14 cellular contexts compared by ENCODE assay signal in the genomic region with DNA sequence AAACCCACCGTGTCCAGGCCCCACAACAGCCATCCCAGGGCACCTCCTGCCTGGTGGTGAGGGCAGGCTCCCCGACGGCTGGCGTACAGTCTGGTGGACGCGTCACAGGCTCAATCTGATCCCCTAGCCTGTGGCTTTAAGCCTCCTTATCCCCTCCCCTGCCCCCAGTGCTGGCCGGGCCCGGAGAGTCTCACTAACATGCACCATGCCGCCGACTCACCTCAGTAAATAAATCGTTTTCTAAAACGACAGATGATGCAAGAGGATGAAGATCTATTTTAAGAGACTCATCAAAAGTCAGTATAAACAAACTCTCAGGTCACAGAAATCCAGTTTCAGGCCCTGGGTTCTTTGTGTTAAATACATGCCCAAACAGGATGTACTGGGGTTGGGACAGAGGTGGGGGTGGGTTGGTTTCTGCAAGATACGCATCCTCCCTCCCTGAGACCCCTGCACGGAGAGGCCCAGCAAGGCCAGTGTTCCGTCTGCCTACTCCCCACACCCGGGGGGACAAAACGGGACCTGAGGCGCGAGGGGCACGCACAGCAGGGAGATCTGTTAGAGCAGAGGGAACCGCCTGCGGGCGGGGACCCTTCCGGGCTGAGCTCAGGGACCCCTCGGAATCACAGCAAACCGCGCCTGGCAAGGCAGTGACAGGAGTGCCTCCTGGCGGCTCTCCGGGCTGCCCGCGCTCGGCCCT. TPM values are rescaled to one million over a fixed set of nuclear protein-coding genes. Genes with fewer than 3 reads are reported as not detected.
DNase-seq lines count a peak whose midpoint lies in the region; TF ChIP-seq lines count a peak whose summit lies in the region.
"Had no signal": no experiment of that assay in that cellular context is flagged by ENCODE, and none has a peak within 500 bp of the region (broad histone marks: within the 10 kb centered on the region; RNA-seq: fewer than 3 reads in every experiment).

No MANE protein-coding gene starts in this region.

- no peak overlapping the region for H3K4me2 ChIP-seq in SK-N-SH
- H3K4me2 ChIP-seq: PC-9 had no signal

- H3K27ac Mint-ChIP-seq in activated CD4-positive, alpha-beta memory T cell treated with anti-CD3 and anti-CD28 coated beads, Interleukin-2, amount 10 ng/mL, durations not matched to agents 7 days and 5 days, result peak overlapping the region; percentile 93
- peak overlapping the region; percentile 42 for H3K27ac Mint-ChIP-seq in endothelial cell (ENCODE audit: unreplicated experiment)

- no peak for TF ChIP-seq EP300 in SK-N-SH (IDR thresholded peaks at IDR 0.05; ENCODE audit: borderline replicate concordance in 1 of 2, low read depth in 1 of 2, low read length in 1 of 2)

- WGBS in SK-N-SH (ENCODE audit: low lambda C conversion rate), result 85% methylated on average over 12 of the region's 32 CpGs

- CTCF ChIA-PET in activated CD4-positive, alpha-beta memory T cell treated with anti-CD3 and anti-CD28 coated beads, Interleukin-2, amount 10 ng/mL, durations not matched to agents 7 days and 5 days (lab: Charles Lee), result interaction anchor here (0.9 to 4.2 kb wide), 10 partner anchors 24 to 328 kb away, joined by 3 to 81 read pairs (median 6); a partner anchor contains a TSS
- CTCF ChIA-PET in SK-N-SH (lab: Yijun Ruan, JAX), result interaction anchor here (1.6 to 5.2 kb wide), 2 partner anchors 24 to 63 kb away, joined by 3 to 25 read pairs; no protein-coding TSS in a partner anchor

- H3K27ac ChIP-seq in SK-N-SH (ENCODE audit: low read depth in 2 of 2, low read length in 1 of 2), result no peak overlapping the region
- H3K27ac ChIP-seq: 22Rv1, cardiac muscle cell, PC-9 had no signal

- peaks cover 38% of the 10 kb centered on the region for H4K20me1 ChIP-seq in SK-N-SH (ENCODE audit: insufficient read depth)

- no peak overlapping the region for H3K4me3 ChIP-seq in SK-N-SH (ENCODE audit: low read depth in 2 of 2, low read length in 1 of 2)
- H3K4me3 ChIP-seq: cardiac muscle cell, PC-9 had no signal

- peaks cover 5 to 37% of the 10 kb centered on the region in 2 experiments for H3K36me3 ChIP-seq in SK-N-SH (replicated peaks in 1 of 2; ENCODE audit: control insufficient read depth in 1 of 2, insufficient read depth in 2 of 2, low read length in 1 of 2)

- no peak overlapping the region for H2AFZ ChIP-seq in SK-N-SH (ENCODE audit: low read depth)
- H2AFZ ChIP-seq: PC-9 had no signal

- DNase-seq in NCI-H82 (lab: John Stamatoyannopoulos, UW) (peak; percentile 58), NCI-H82 treated with DMSO at 0.1 percent for 48 hours (lab: John Stamatoyannopoulos, UW; ENCODE audit: unreplicated experiment) (no peak), endothelial cell (ENCODE audit: low spot score) (no peak), COLO668 (lab: John Stamatoyannopoulos, UW; ENCODE audit: unreplicated experiment) (no peak), DMS153 treated with DMSO at 0.1 percent for 48 hours (lab: John Stamatoyannopoulos, UW; ENCODE audit: unreplicated experiment) (no peak), SK-N-SH (no peak)
- DNase-seq in activated CD4-positive, alpha-beta memory T cell treated with anti-CD3 and anti-CD28 coated beads, Interleukin-2, amount 10 ng/mL, durations not matched to agents 7 days and 5 days, result no peak
- DNase-seq in stimulated activated CD8-positive, alpha-beta memory T cell treated with anti-CD3 and anti-CD28 coated beads, Interleukin-4, amount 100 ng/mL, for 48 hours, result peak; percentile 59
- DNase-seq: activated B cell treated with CpG ODN at 0.5 μM for 24 hours, NCI-H1694 treated with DMSO at 0.1 percent for 48 hours, PC-9 had no signal

- no peak for TF ChIP-seq RAD21 in SK-N-SH (IDR thresholded peaks at IDR 0.05; ENCODE audit: low read length)

- peaks cover 40% of the 10 kb centered on the region for H3K79me2 ChIP-seq in SK-N-SH (ENCODE audit: insufficient read depth)

- no peaks in the 10 kb centered on the region for H3K27me3 ChIP-seq in SK-N-SH (ENCODE audit: insufficient read depth)

- H3K9ac ChIP-seq in SK-N-SH, result no peak overlapping the region

- POLR2A ChIA-PET in activated CD4-positive, alpha-beta memory T cell treated with anti-CD3 and anti-CD28 coated beads, Interleukin-2, amount 10 ng/mL, durations not matched to agents 7 days and 5 days (lab: Charles Lee), result interaction anchor here (1.2 to 13.2 kb wide), 10 partner anchors 8 to 328 kb away, joined by 3 to 228 read pairs (median 6); a partner anchor contains a TSS
- POLR2A ChIA-PET in SK-N-SH (lab: Yijun Ruan, JAX), result no interaction called here

- TF ChIP-seq CTCF in endothelial cell (IDR thresholded peaks at IDR 0.05; ENCODE audit: unreplicated experiment), result no peak
- no peak for TF ChIP-seq CTCF in SK-N-SH (IDR thresholded peaks at IDR 0.05)

- H3K9me3 ChIP-seq in SK-N-SH, result no peaks in the 10 kb centered on the region

- H3K36me3 Mint-ChIP-seq in activated CD4-positive, alpha-beta memory T cell treated with anti-CD3 and anti-CD28 coated beads, Interleukin-2, amount 10 ng/mL, durations not matched to agents 7 days and 5 days (ENCODE audit: low read depth), result peaks cover 47% of the 10 kb centered on the region
- peaks cover 16% of the 10 kb centered on the region for H3K36me3 Mint-ChIP-seq in endothelial cell (ENCODE audit: low read depth, unreplicated experiment)

- H3K4me1 ChIP-seq in SK-N-SH (ENCODE audit: control insufficient read depth in 1 of 2, insufficient read depth in 2 of 2, low read depth in 1 of 2, low read length in 1 of 2), result peaks cover 0 to 36% of the 10 kb centered on the region in 2 experiments; a peak in 3 of 4 replicates

- no peaks in the 10 kb centered on the region for H3F3A ChIP-seq in SK-N-SH (replicated peaks; ENCODE audit: insufficient read depth)

- no peaks in the 10 kb centered on the region for H3K9me2 ChIP-seq in SK-N-SH

- H3K9me3 Mint-ChIP-seq in activated CD4-positive, alpha-beta memory T cell treated with anti-CD3 and anti-CD28 coated beads, Interleukin-2, amount 10 ng/mL, durations not matched to agents 7 days and 5 days, result no peaks in the 10 kb centered on the region
- no peaks in the 10 kb centered on the region for H3K9me3 Mint-ChIP-seq in endothelial cell (ENCODE audit: unreplicated experiment)
- H3K9me3 Mint-ChIP-seq: activated B cell treated with CpG ODN at 0.5 μM for 24 hours had no signal

- peaks cover 40% of the 10 kb centered on the region for H3K4me1 Mint-ChIP-seq in activated CD4-positive, alpha-beta memory T cell treated with anti-CD3 and anti-CD28 coated beads, Interleukin-2, amount 10 ng/mL, durations not matched to agents 7 days and 5 days
- H3K4me1 Mint-ChIP-seq in endothelial cell (ENCODE audit: unreplicated experiment), result peaks cover 27% of the 10 kb centered on the region

- peak overlapping the region; percentile 80 for H3K4me3 Mint-ChIP-seq in activated CD4-positive, alpha-beta memory T cell treated with anti-CD3 and anti-CD28 coated beads, Interleukin-2, amount 10 ng/mL, durations not matched to agents 7 days and 5 days
- H3K4me3 Mint-ChIP-seq in endothelial cell (ENCODE audit: unreplicated experiment), result peak overlapping the region; percentile 51

- peaks cover 6% of the 10 kb centered on the region for H3K27me3 Mint-ChIP-seq in activated CD4-positive, alpha-beta memory T cell treated with anti-CD3 and anti-CD28 coated beads, Interleukin-2, amount 10 ng/mL, durations not matched to agents 7 days and 5 days
- H3K27me3 Mint-ChIP-seq in endothelial cell (ENCODE audit: unreplicated experiment), result peaks cover 13% of the 10 kb centered on the region
- H3K27me3 Mint-ChIP-seq: activated B cell treated with CpG ODN at 0.5 μM for 24 hours had no signal

TF ChIP-seq in SK-N-SH, 30 proteins besides CTCF, POLR2A, EP300 and RAD21 (continues in another document):
- TF ChIP-seq RCOR1 (IDR thresholded peaks at IDR 0.05; ENCODE audit: low read length), result no peak
- TF ChIP-seq, protein P1, sequence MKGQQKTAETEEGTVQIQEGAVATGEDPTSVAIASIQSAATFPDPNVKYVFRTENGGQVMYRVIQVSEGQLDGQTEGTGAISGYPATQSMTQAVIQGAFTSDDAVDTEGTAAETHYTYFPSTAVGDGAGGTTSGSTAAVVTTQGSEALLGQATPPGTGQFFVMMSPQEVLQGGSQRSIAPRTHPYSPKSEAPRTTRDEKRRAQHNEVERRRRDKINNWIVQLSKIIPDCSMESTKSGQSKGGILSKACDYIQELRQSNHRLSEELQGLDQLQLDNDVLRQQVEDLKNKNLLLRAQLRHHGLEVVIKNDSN (IDR thresholded peaks at IDR 0.05; ENCODE audit: borderline replicate concordance, low read depth), result no peak
- no peak for TF ChIP-seq TCF12 (IDR thresholded peaks at IDR 0.05)
- no peak for TF ChIP-seq NRF1 (IDR thresholded peaks at IDR 0.05; ENCODE audit: low read depth, low read length)
- no peak for TF ChIP-seq GATA2 (CRISPR knock-in tag; IDR thresholded peaks at IDR 0.05)
- no peak for TF ChIP-seq EZH2phosphoT487 (IDR thresholded peaks at IDR 0.05; ENCODE audit: borderline replicate concordance, low read depth)
- no peak for TF ChIP-seq JUND (IDR thresholded peaks at IDR 0.05)
- no peak for TF ChIP-seq SIN3A (IDR thresholded peaks at IDR 0.05; ENCODE audit: borderline replicate concordance, low read depth, low read length)

RNA-seq across cellular contexts. Expression of a gene that starts 3.1 kb away (rescaled TPM):
- 10 to 100 TPM; 71.7 to 72.6 TPM for total RNA-seq in activated CD4-positive, alpha-beta memory T cell treated with anti-CD3 and anti-CD28 coated beads, Interleukin-2, amount 10 ng/mL, durations not matched to agents 7 days and 5 days
- 32.3 TPM for total RNA-seq in endothelial cell (ENCODE audit: unreplicated experiment)
- polyA plus RNA-seq in SK-N-SH (2012; rRNA removed), result 15.1 and 16.6 TPM in 2 replicates
- 5.9 and 8.7 TPM in 2 replicates for polyA plus RNA-seq in SK-N-SH (2012; cell fraction: cytosol; rRNA removed)
- polyA plus RNA-seq in SK-N-SH (2012; cell fraction: nucleus; rRNA removed), result 64.1 and 71.4 TPM in 2 replicates

RNA-seq across cellular contexts. Expression of a gene that starts 6.7 kb away (rescaled TPM):
- total RNA-seq in activated CD4-positive, alpha-beta memory T cell treated with anti-CD3 and anti-CD28 coated beads, Interleukin-2, amount 10 ng/mL, durations not matched to agents 7 days and 5 days, result not detected
- total RNA-seq in endothelial cell (ENCODE audit: unreplicated experiment), result not detected
- polyA plus RNA-seq in SK-N-SH (2012; rRNA removed), result 0.03 and 0.05 TPM in 2 replicates
- polyA plus RNA-seq in SK-N-SH (2012; cell fraction: cytosol; rRNA removed), result 0.06 TPM in 1 of 2 replicates, not detected in the other
- polyA plus RNA-seq in SK-N-SH (2012; cell fraction: nucleus; rRNA removed), result 0.14 and 0.20 TPM in 2 replicates
- total RNA-seq: activated B cell treated with CpG ODN at 0.5 μM for 24 hours, cardiac muscle cell, lung microvascular endothelial cell, PC-9 had no signal
- polyA plus RNA-seq: cardiac muscle cell had no signal

RNA-seq across cellular contexts. Expression of a gene that starts 32.8 kb away (rescaled TPM):
- total RNA-seq in activated CD4-positive, alpha-beta memory T cell treated with anti-CD3 and anti-CD28 coated beads, Interleukin-2, amount 10 ng/mL, durations not matched to agents 7 days and 5 days, result 100 to 1,000 TPM; 171 to 173 TPM
- total RNA-seq in endothelial cell (ENCODE audit: unreplicated experiment), result 0.26 TPM
- polyA plus RNA-seq in SK-N-SH (2012; rRNA removed), result 0.19 and 0.28 TPM in 2 replicates
- polyA plus RNA-seq in SK-N-SH (2012; cell fraction: cytosol; rRNA removed), result 0.03 and 0.08 TPM in 2 replicates
- polyA plus RNA-seq in SK-N-SH (2012; cell fraction: nucleus; rRNA removed), result 0.61 and 0.96 TPM in 2 replicates

RNA-seq across cellular contexts. Expression of a gene that starts 47.3 kb away (rescaled TPM):
- total RNA-seq in activated CD4-positive, alpha-beta memory T cell treated with anti-CD3 and anti-CD28 coated beads, Interleukin-2, amount 10 ng/mL, durations not matched to agents 7 days and 5 days, result 10 to 100 TPM; 32.7 to 33.8 TPM
- not detected for total RNA-seq in endothelial cell (ENCODE audit: unreplicated experiment)
- polyA plus RNA-seq in SK-N-SH (2012; rRNA removed), result 0.08 and 0.18 TPM in 2 replicates
- 0.06 and 0.16 TPM in 2 replicates for polyA plus RNA-seq in SK-N-SH (2012; cell fraction: cytosol; rRNA removed)
- 0.68 and 0.74 TPM in 2 replicates for polyA plus RNA-seq in SK-N-SH (2012; cell fraction: nucleus; rRNA removed)

Comparison
In these comparisons a context has a peak if more than half of its experiments do, and no peak if none do; other contexts are left out.
1. DNase-seq: peak in NCI-H82 (single experiment) and stimulated activated CD8-positive, alpha-beta memory T cell treated with anti-CD3 and anti-CD28 coated beads, Interleukin-4, amount 100 ng/mL, for 48 hours (single experiment); none in NCI-H82 treated with DMSO at 0.1 percent for 48 hours (single experiment), activated CD4-positive, alpha-beta memory T cell treated with anti-CD3 and anti-CD28 coated beads, Interleukin-2, amount 10 ng/mL, durations not matched to agents 7 days and 5 days (single experiment), endothelial cell (single experiment), COLO668 (single experiment), DMS153 treated with DMSO at 0.1 percent for 48 hours (single experiment) and SK-N-SH (single experiment).
2. RNA of a gene that starts 32.8 kb away (total RNA-seq): 171 to 173 TPM in activated CD4-positive, alpha-beta memory T cell treated with anti-CD3 and anti-CD28 coated beads, Interleukin-2, amount 10 ng/mL, durations not matched to agents 7 days and 5 days; 0.26 TPM in endothelial cell (single experiment); every median in the first group is over 100 times any median in the second.